Comparison of ENCODE assay signal across 8 cellular contexts in genomic region chr1:160544647-160545046, GRCh38. TPM values are rescaled to one million over a fixed set of nuclear protein-coding genes. Genes with fewer than 3 reads are reported as not detected.
DNase-seq lines count a peak whose midpoint lies in the region; ATAC-seq and TF ChIP-seq lines count a peak whose summit lies in the region.

No MANE protein-coding gene starts in this region.

- DNase-seq in activated CD8-positive, alpha-beta memory T cell treated with anti-CD3 and anti-CD28 coated beads for 24 hours: peak; percentile 55
- DNase-seq in activated CD8-positive, alpha-beta memory T cell treated with anti-CD3 and anti-CD28 coated beads, Interleukin-2, amount 50 U/mL, for 4 hours: no peak
- DNase-seq in NCI-H460 (ENCODE audit: extremely low read depth, low read depth) (peak; percentile 21), choroid plexus epithelial cell (ENCODE audit: low read depth) (peak; percentile 53), renal cortical epithelial cell (ENCODE audit: low read depth) (peak; percentile 13), NCI-H2029 treated with DMSO at 0.1 percent for 48 hours (lab: John Stamatoyannopoulos, UW) (no peak), gastrocnemius medialis (no peak)

- no peak overlapping the region for H3K4me3 ChIP-seq in choroid plexus epithelial cell (ENCODE audit: low read depth, low read length)
- no peak overlapping the region for H3K4me3 ChIP-seq in gastrocnemius medialis

- intact Hi-C loops in gastrocnemius medialis (cut with DNase I; ENCODE audit: low total_unique reads): no loop called here

- in situ Hi-C loops in gastrocnemius medialis (cut with MboI; ENCODE audit: low sequenced_read_pairs in 4 of 4): no loop called here

- H3K4me1 ChIP-seq in gastrocnemius medialis: no peaks in the 10 kb centered on the region

- no peaks in the 10 kb centered on the region for H3K27me3 ChIP-seq in gastrocnemius medialis

- no peak overlapping the region for H3K27ac ChIP-seq in gastrocnemius medialis

- no peak for TF ChIP-seq POLR2A in gastrocnemius medialis (IDR thresholded peaks at IDR 0.05)

- ATAC-seq in GM18520 (IDR thresholded peaks at IDR 0.05; ENCODE audit: unreplicated experiment) (no peak), gastrocnemius medialis (no peak)

- H3K36me3 ChIP-seq in gastrocnemius medialis: no peaks in the 10 kb centered on the region

- no peaks in the 10 kb centered on the region for H3K9me3 ChIP-seq in gastrocnemius medialis

- peak; percentile 67 for TF ChIP-seq CTCF in choroid plexus epithelial cell (conservative IDR thresholded peaks at IDR 0.05; ENCODE audit: low read depth, low read length)
- no peak for TF ChIP-seq CTCF in gastrocnemius medialis (IDR thresholded peaks at IDR 0.05 in 4 of 5, conservative IDR thresholded peaks at IDR 0.05 in 1 of 5)

RNA-seq across cellular contexts. Expression of gene SLAMF6, which starts 21.6 kb away (rescaled TPM):
- not detected in 2 replicates for total RNA-seq in NCI-H460 (2014; rRNA removed; shearing (Covaris generic))
- not detected in 2 replicates for polyA plus RNA-seq in NCI-H460 (2014; cell fraction: nucleus; rRNA removed)
- total RNA-seq in renal cortical epithelial cell (not detected in 2 replicates), gastrocnemius medialis (1 to 10 TPM in 1 of 4 donors, under 1 TPM in 1, not detected in 2; 0.19 to 2.3 TPM)

RNA-seq across cellular contexts. Expression of gene CD84, which starts 34.6 kb away (rescaled TPM):
- not detected in 2 replicates for total RNA-seq in NCI-H460 (2014; rRNA removed; shearing (Covaris generic))
- polyA plus RNA-seq in NCI-H460 (2014; cell fraction: nucleus; rRNA removed): not detected in 2 replicates
- total RNA-seq in renal cortical epithelial cell (not detected in 2 replicates), gastrocnemius medialis (1 to 10 TPM in 2 of 4 donors, under 1 TPM in 2; 0.10 to 1.1 (median 0.87) TPM)

Comparison
In these comparisons a context has a peak if more than half of its experiments do, and no peak if none do; other contexts are left out.
1. DNase-seq: peak in activated CD8-positive, alpha-beta memory T cell treated with anti-CD3 and anti-CD28 coated beads for 24 hours (single experiment), NCI-H460 (single experiment), choroid plexus epithelial cell (single experiment) and renal cortical epithelial cell (single experiment); none in activated CD8-positive, alpha-beta memory T cell treated with anti-CD3 and anti-CD28 coated beads, Interleukin-2, amount 50 U/mL, for 4 hours (single experiment), NCI-H2029 treated with DMSO at 0.1 percent for 48 hours (single experiment) and gastrocnemius medialis (0 of 2).